1 cellular context compared by ENCODE assay signal in the genomic region with DNA sequence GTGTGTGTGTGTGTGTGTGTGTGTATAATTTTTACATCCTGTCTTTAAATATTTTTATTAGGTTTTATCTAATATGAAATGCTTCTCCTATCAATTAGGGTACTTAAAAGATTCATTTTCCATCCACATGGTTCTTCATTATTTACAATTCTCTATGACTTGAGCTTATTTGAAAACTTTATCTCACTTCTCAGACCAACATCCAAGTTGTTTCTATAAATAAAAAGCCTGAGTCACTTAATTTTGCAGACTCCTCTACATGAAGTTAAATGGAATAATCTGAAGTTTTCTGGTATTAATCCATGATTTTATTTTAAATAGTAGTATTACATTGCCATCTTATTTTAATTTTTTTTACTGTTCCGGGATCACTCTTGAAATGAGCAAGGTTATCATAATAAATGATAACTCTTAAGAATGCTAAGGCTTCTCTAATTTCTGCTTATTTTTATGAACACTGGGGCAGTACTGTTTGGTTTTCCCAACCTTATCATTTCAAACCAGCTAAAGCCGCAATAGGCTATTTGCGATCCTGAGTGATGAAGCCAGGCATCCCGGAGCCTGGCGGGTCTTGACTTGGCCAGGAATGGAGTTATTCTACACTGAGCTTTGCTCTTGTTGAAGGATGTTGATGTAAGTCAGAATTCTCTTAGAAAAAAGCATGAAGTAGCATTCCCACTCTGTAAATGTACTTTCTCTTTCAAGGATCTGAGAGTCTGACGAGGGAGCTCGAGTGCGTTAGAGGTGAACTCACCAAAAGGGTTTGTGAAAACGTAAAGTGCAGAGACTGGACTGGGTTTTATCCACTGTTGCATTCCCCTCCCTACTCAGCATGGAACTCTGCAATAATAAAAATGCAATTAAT.
TF ChIP-seq lines count a peak whose summit lies in the region.

No MANE protein-coding gene starts in this region.

TF ChIP-seq in SK-N-SH, 30 proteins besides CTCF, POLR2A, EP300 and RAD21 (continued from another document):
- TF ChIP-seq, protein P1, sequence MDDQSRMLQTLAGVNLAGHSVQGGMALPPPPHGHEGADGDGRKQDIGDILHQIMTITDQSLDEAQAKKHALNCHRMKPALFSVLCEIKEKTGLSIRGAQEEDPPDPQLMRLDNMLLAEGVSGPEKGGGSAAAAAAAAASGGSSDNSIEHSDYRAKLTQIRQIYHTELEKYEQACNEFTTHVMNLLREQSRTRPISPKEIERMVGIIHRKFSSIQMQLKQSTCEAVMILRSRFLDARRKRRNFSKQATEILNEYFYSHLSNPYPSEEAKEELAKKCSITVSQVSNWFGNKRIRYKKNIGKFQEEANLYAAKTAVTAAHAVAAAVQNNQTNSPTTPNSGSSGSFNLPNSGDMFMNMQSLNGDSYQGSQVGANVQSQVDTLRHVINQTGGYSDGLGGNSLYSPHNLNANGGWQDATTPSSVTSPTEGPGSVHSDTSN (IDR thresholded peaks at IDR 0.05), result no peak
- TF ChIP-seq YY1 (IDR thresholded peaks at IDR 0.05; ENCODE audit: low read depth) (no peak), TCF12 (IDR thresholded peaks at IDR 0.05) (no peak), FOXM1 (IDR thresholded peaks at IDR 0.05; ENCODE audit: low read depth) (no peak), GABPA (IDR thresholded peaks at IDR 0.05; ENCODE audit: low read depth) (no peak), TAF1 (IDR thresholded peaks at IDR 0.05; ENCODE audit: borderline replicate concordance, low read depth, low read length) (no peak), EZH2phosphoT487 (IDR thresholded peaks at IDR 0.05; ENCODE audit: borderline replicate concordance, low read depth) (no peak), RXRA (IDR thresholded peaks at IDR 0.05; ENCODE audit: borderline replicate concordance, low read depth) (no peak), POLR2AphosphoS5 (IDR thresholded peaks at IDR 0.05; ENCODE audit: low read depth, low read length) (no peak), SMC3 (IDR thresholded peaks at IDR 0.05; ENCODE audit: low read depth, low read length) (no peak), MEF2A (IDR thresholded peaks at IDR 0.05; ENCODE audit: borderline replicate concordance, low read depth) (no peak), GATA2 (CRISPR knock-in tag; IDR thresholded peaks at IDR 0.05) (no peak), FOSL2 (IDR thresholded peaks at IDR 0.05; ENCODE audit: borderline replicate concordance, low read depth) (no peak)
- TF ChIP-seq, protein P2, sequence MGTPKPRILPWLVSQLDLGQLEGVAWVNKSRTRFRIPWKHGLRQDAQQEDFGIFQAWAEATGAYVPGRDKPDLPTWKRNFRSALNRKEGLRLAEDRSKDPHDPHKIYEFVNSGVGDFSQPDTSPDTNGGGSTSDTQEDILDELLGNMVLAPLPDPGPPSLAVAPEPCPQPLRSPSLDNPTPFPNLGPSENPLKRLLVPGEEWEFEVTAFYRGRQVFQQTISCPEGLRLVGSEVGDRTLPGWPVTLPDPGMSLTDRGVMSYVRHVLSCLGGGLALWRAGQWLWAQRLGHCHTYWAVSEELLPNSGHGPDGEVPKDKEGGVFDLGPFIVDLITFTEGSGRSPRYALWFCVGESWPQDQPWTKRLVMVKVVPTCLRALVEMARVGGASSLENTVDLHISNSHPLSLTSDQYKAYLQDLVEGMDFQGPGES (IDR thresholded peaks at IDR 0.05; ENCODE audit: low read depth, low read length), result no peak
- TF ChIP-seq, protein P3, sequence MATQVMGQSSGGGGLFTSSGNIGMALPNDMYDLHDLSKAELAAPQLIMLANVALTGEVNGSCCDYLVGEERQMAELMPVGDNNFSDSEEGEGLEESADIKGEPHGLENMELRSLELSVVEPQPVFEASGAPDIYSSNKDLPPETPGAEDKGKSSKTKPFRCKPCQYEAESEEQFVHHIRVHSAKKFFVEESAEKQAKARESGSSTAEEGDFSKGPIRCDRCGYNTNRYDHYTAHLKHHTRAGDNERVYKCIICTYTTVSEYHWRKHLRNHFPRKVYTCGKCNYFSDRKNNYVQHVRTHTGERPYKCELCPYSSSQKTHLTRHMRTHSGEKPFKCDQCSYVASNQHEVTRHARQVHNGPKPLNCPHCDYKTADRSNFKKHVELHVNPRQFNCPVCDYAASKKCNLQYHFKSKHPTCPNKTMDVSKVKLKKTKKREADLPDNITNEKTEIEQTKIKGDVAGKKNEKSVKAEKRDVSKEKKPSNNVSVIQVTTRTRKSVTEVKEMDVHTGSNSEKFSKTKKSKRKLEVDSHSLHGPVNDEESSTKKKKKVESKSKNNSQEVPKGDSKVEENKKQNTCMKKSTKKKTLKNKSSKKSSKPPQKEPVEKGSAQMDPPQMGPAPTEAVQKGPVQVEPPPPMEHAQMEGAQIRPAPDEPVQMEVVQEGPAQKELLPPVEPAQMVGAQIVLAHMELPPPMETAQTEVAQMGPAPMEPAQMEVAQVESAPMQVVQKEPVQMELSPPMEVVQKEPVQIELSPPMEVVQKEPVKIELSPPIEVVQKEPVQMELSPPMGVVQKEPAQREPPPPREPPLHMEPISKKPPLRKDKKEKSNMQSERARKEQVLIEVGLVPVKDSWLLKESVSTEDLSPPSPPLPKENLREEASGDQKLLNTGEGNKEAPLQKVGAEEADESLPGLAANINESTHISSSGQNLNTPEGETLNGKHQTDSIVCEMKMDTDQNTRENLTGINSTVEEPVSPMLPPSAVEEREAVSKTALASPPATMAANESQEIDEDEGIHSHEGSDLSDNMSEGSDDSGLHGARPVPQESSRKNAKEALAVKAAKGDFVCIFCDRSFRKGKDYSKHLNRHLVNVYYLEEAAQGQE (IDR thresholded peaks at IDR 0.05; ENCODE audit: low read depth, low read length), result no peak
- TF ChIP-seq, protein P4, sequence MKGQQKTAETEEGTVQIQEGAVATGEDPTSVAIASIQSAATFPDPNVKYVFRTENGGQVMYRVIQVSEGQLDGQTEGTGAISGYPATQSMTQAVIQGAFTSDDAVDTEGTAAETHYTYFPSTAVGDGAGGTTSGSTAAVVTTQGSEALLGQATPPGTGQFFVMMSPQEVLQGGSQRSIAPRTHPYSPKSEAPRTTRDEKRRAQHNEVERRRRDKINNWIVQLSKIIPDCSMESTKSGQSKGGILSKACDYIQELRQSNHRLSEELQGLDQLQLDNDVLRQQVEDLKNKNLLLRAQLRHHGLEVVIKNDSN (IDR thresholded peaks at IDR 0.05; ENCODE audit: borderline replicate concordance, low read depth), result no peak
TF ChIP-seq in SK-N-SH: peak in this region for 0.
